Comparison of ENCODE assay signal across 11 cellular contexts in the genomic region with DNA sequence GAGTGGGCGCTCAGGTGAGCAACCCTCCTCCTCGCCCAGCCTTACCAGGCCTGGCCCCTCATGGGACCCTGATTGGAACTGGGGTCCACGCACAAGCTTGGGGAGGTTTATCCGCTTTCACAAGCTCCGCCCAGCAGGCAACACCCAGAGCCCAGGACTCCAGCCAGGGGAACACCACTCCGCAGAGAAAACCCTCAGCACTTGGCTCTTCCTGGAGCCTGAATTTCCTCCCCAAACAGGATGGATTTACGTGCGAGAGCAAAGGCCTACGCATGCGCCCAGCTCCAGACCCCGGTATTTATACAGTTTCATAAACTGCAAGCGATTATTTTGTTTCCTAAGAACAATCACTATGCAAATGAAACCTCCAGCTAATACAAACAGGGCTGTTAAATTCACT. TPM values are rescaled to one million over a fixed set of nuclear protein-coding genes. Genes with fewer than 3 reads are reported as not detected.
DNase-seq lines count a peak whose midpoint lies in the region; ATAC-seq and TF ChIP-seq lines count a peak whose summit lies in the region.
"Had no signal": no experiment of that assay in that cellular context is flagged by ENCODE, and none has a peak within 500 bp of the region (broad histone marks: within the 10 kb centered on the region; RNA-seq: fewer than 3 reads in every experiment).

No MANE protein-coding gene starts in this region.

- H3K27ac ChIP-seq in body of pancreas, result peak overlapping the region in 2 of 4 donors; percentile 23 to 24
- peak overlapping the region; percentile 61 for H3K27ac ChIP-seq in muscle layer of duodenum (ENCODE audit: low read length)
- H3K27ac ChIP-seq in tibial nerve, result peak overlapping the region; percentile 79 to 88 (median 82)
- H3K27ac ChIP-seq: HL-60 had no signal

- H3K27me3 ChIP-seq in body of pancreas (no peaks in the 10 kb centered on the region), muscle layer of duodenum (ENCODE audit: low read depth, low read length) (no peaks in the 10 kb centered on the region), tibial nerve (no peaks in the 10 kb centered on the region)

- peaks cover 21% of the 10 kb centered on the region for H3K4me1 ChIP-seq in body of pancreas
- peaks cover 11 to 63% of the 10 kb centered on the region in 2 donors for H3K4me1 ChIP-seq in muscle layer of duodenum (ENCODE audit: control insufficient read depth in 1 of 2, insufficient read depth in 2 of 2, low read length in 2 of 2)
- H3K4me1 ChIP-seq in tibial nerve, result peaks cover 0 to 86% (median 45%) of the 10 kb centered on the region in 4 donors

- intact Hi-C loops in body of pancreas (cut with DNase I) (loop anchor here (10.0 kb wide), 1 partner anchor 58 kb away; no protein-coding TSS in a partner anchor), cardiac septum (cut with DNase I) (no loop called here)

- H3K9me3 ChIP-seq in body of pancreas, result no peaks in the 10 kb centered on the region
- no peaks in the 10 kb centered on the region for H3K9me3 ChIP-seq in muscle layer of duodenum (ENCODE audit: control insufficient read depth in 1 of 2, low read length in 2 of 2)
- no peaks in the 10 kb centered on the region for H3K9me3 ChIP-seq in tibial nerve

- 77 to 80% methylated on average over 10 to 12 of the region's 12 CpGs for WGBS in body of pancreas, 2 donors
- WGBS in tibial nerve, 2 donors, result 55 to 72% methylated on average over 12 of the region's 12 CpGs

- no peaks in the 10 kb centered on the region for H3K36me3 ChIP-seq in body of pancreas (replicated peaks in 1 of 2; ENCODE audit: insufficient read depth in 1 of 2, low read depth in 2 of 2)
- H3K36me3 ChIP-seq in muscle layer of duodenum (ENCODE audit: control insufficient read depth in 1 of 2, insufficient read depth in 2 of 2, low read length in 2 of 2), result no peaks in the 10 kb centered on the region
- no peaks in the 10 kb centered on the region for H3K36me3 ChIP-seq in tibial nerve

- peak in 1 of 2 donors; percentile 54 for TF ChIP-seq EP300 in tibial nerve (IDR thresholded peaks at IDR 0.05)

- no peak overlapping the region for H3K4me3 ChIP-seq in body of pancreas
- H3K4me3 ChIP-seq in muscle layer of duodenum (ENCODE audit: low read depth in 1 of 2, low read length in 2 of 2), result peak overlapping the region in 1 of 2 donors; percentile 21
- peak overlapping the region in 1 of 4 donors; percentile 9 for H3K4me3 ChIP-seq in tibial nerve

- TF ChIP-seq CTCF in body of pancreas (IDR thresholded peaks at IDR 0.05) (no peak), tibial nerve (IDR thresholded peaks at IDR 0.05) (no peak)

- DNase-seq in body of pancreas (peak in 2 of 4 donors; percentile 29), cardiac septum (ENCODE audit: low spot score) (peak; percentile 86), tibial nerve (ENCODE audit: low spot score in 2 of 2) (peak; percentile 54 to 67), DMS 273 treated with DMSO at 0.1 percent for 48 hours (lab: John Stamatoyannopoulos, UW) (no peak), SW480 (ENCODE audit: low spot score) (no peak)
- no peak for DNase-seq in stimulated activated CD8-positive, alpha-beta memory T cell treated with anti-CD3 and anti-CD28 coated beads, Interleukin-4, amount 100 ng/mL, for 48 hours
- DNase-seq: activated CD8-positive, alpha-beta T cell treated with anti-CD3 and anti-CD28 coated beads for 36 hours; NCI-H1048 had no signal

- ATAC-seq in body of pancreas, result peak; percentile 39
- ATAC-seq in HG02970 (IDR thresholded peaks at IDR 0.05; ENCODE audit: low FRiP score, unreplicated experiment), result no peak
- ATAC-seq: activated CD8-positive, alpha-beta T cell treated with anti-CD3 and anti-CD28 coated beads for 36 hours had no signal

- no peak for TF ChIP-seq POLR2A in body of pancreas (IDR thresholded peaks at IDR 0.05)
- TF ChIP-seq POLR2A in tibial nerve (IDR thresholded peaks at IDR 0.05), result no peak

RNA-seq across cellular contexts. Expression of gene ZNF423, which starts 22.9 kb away (rescaled TPM):
- 1 to 10 TPM; 4.2 to 9.2 TPM for total RNA-seq in body of pancreas
- total RNA-seq in cardiac septum, result 8.6 TPM
- total RNA-seq in tibial nerve, result 10 to 100 TPM; 15.9 to 20.5 (median 18.5) TPM
- total RNA-seq: activated CD8-positive, alpha-beta T cell treated with anti-CD3 and anti-CD28 coated beads for 36 hours had no signal

Comparison
In these comparisons a context has a peak if more than half of its experiments do, and no peak if none do; other contexts are left out.
1. DNase-seq: peak in cardiac septum (single experiment) and tibial nerve (2 of 2); none in stimulated activated CD8-positive, alpha-beta memory T cell treated with anti-CD3 and anti-CD28 coated beads, Interleukin-4, amount 100 ng/mL, for 48 hours (single experiment), DMS 273 treated with DMSO at 0.1 percent for 48 hours (single experiment) and SW480 (single experiment).